In genomic region chr16:69951672-69952031, GRCh38 we compare ENCODE assay signal across 2 cellular contexts. TPM values are rescaled to one million over a fixed set of nuclear protein-coding genes. Genes with fewer than 3 reads are reported as not detected.
"Had no signal": no experiment of that assay in that cellular context is flagged by ENCODE, and none has a peak within 500 bp of the region (broad histone marks: within the 10 kb centered on the region; RNA-seq: fewer than 3 reads in every experiment).

No MANE protein-coding gene starts in this region.

RNA-seq across cellular contexts. Expression of gene CLEC18A, which starts 0.5 kb away (rescaled TPM):
- total RNA-seq: HT-29 had no signal
- polyA plus RNA-seq: IMR-90 had no signal
